In the genomic region with DNA sequence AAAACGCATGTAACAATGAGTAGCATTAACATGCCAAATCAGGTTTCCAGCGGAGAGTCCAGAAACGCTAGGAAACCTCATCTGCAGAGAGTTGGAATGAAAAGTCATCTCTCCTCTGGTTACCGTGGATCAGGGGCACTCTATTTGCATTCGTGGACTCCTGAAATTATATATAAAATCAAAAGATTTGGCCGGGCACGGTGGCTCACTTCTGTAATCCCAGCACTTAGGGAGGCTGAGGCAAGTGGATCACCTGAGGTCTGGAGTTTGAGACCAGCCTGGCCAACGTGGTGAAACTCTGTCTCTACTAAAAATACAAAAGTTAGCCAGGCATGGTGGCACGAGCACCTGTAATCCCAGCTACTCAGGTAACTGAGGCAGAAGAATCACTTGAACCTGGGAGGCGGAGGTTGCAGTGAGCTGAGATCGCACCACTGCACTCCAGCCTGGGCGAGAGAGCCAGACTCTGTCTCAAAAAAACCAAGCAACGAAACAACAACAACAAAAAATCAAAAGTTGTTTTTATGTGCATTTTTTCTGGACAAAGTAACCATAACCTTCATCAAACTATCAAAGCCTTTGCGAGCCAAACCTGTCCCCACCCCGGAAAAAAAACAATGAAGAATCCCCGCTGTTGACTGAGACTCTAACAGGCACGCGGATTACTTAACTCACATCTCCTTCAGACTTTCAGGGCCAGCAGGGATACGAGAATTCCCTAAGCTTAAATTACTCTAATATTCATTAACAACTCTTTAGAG, we compare ENCODE assay signal across 9 cellular contexts.
A peak's percentile ranks its signal among the peaks of the same experiment; 100 is the strongest.
DNase-seq lines count a peak whose midpoint lies in the region; ATAC-seq, FAIRE-seq and TF ChIP-seq lines count a peak whose summit lies in the region.
"Had no signal": no experiment of that assay in that cellular context is flagged by ENCODE, and none has a peak within 500 bp of the region (broad histone marks: within the 10 kb centered on the region; RNA-seq: fewer than 3 reads in every experiment).

No MANE protein-coding gene starts in this region.

- H3K9me3 Mint-ChIP-seq in naive B cell: no peaks in the 10 kb centered on the region

- H3K79me2 ChIP-seq in mammary epithelial cell (ENCODE audit: insufficient read depth, low read length): no peaks in the 10 kb centered on the region

- H3K27me3 ChIP-seq in mammary epithelial cell (ENCODE audit: insufficient read depth, low read length): peaks cover 7% of the 10 kb centered on the region

- peak overlapping the region; percentile 8 for H3K27ac ChIP-seq in mammary epithelial cell (ENCODE audit: insufficient read depth, low read depth, low read length)
- H3K27ac ChIP-seq: KMS-11 had no signal

- in situ Hi-C loops in mammary epithelial cell (cut with MboI; ENCODE audit: low sequenced_read_pairs in 2 of 2): no loop called here

- H4K20me1 ChIP-seq in mammary epithelial cell (ENCODE audit: insufficient read depth, low read length): no peaks in the 10 kb centered on the region

- H3K4me2 ChIP-seq in mammary epithelial cell (ENCODE audit: insufficient read depth, low read depth, low read length): peak overlapping the region; percentile 75
- H3K4me2 ChIP-seq: KMS-11 had no signal

- ATAC-seq in naive B cell (ENCODE audit: low read depth in 2 of 2) (no peak), HG03460 (IDR thresholded peaks at IDR 0.05; ENCODE audit: unreplicated experiment) (no peak)

- peak overlapping the region; percentile 33 to 61 (median 46) for H3K4me3 ChIP-seq in mammary epithelial cell (replicated peaks in 1 of 3; ENCODE audit: insufficient read depth in 1 of 3, low read depth in 2 of 3, low read length in 3 of 3)

- no peak for TF ChIP-seq CTCF in mammary epithelial cell (conservative IDR thresholded peaks at IDR 0.05 in 1 of 2, IDR thresholded peaks at IDR 0.05 in 1 of 2; ENCODE audit: extremely low read depth in 1 of 2, insufficient read depth in 1 of 2, low read depth in 1 of 2, low read length in 2 of 2)

- no TSS peak for BruUV-seq in mammary epithelial cell (replicated peaks; lab: Mats Ljungman, UMichigan)

- peak overlapping the region; percentile 58 for H3K9ac ChIP-seq in mammary epithelial cell (ENCODE audit: insufficient read depth, low read length)
- H3K9ac ChIP-seq: KMS-11 had no signal

- H3K36me3 Mint-ChIP-seq in naive B cell: peaks cover 2 to 6% of the 10 kb centered on the region in 2 donors

- intact Hi-C loops in mammary epithelial cell (cut with micrococcal nuclease): loop anchor here (5.0 kb wide), 2 partner anchors 78 to 268 kb away; partner anchors contain the start of gene CREBBP

- no peaks in the 10 kb centered on the region for H3K36me3 ChIP-seq in mammary epithelial cell (ENCODE audit: insufficient read depth, low read length)

- CTCF ChIA-PET in mammary epithelial cell (lab: Charles Lee; ENCODE audit: low non-redundant PET): interaction anchor here (0.6 kb wide), 1 partner anchor 129 kb away, joined by 5 read pairs; no protein-coding TSS in a partner anchor

- dilution Hi-C loops in mammary epithelial cell (cut with HindIII; ENCODE audit: low sequenced_read_pairs): no loop called here

- peaks cover 24 to 34% (median 28%) of the 10 kb centered on the region in 3 donors for H3K27me3 Mint-ChIP-seq in naive B cell

- peak overlapping the region; percentile 44 for H2AFZ ChIP-seq in mammary epithelial cell (ENCODE audit: low read depth, low read length)

- H3K4me1 Mint-ChIP-seq in naive B cell: peaks cover 5 to 25% (median 10%) of the 10 kb centered on the region in 3 donors

- no peaks in the 10 kb centered on the region for H3K4me1 ChIP-seq in mammary epithelial cell (ENCODE audit: insufficient read depth, low read length)

- 60% methylated on average over 18 of the region's 19 CpGs for WGBS in mammary epithelial cell (ENCODE audit: low coverage, missing lambda C conversion rate)

- peak overlapping the region in 5 of 8 donors; percentile 25 to 87 (median 32) for H3K4me3 Mint-ChIP-seq in naive B cell

- no peaks in the 10 kb centered on the region for H3K9me3 ChIP-seq in mammary epithelial cell (replicated peaks; ENCODE audit: insufficient read depth, low read length)

- no peak for FAIRE-seq in GM19239 (lab: Jason Lieb, UNC)

- H3K27ac Mint-ChIP-seq in naive B cell: peak overlapping the region in 2 of 6 donors; percentile 20 to 86

- DNase-seq in AG08395 (ENCODE audit: low spot score): peak; percentile 54
- DNase-seq in HT-29 (ENCODE audit: low spot score): peak; percentile 50
- peak; percentile 28 for DNase-seq in mammary epithelial cell
- DNase-seq in naive B cell: no peak
- no peak for DNase-seq in superior temporal gyrus (ENCODE audit: extremely low spot score)
- no peak for DNase-seq in stimulated activated CD4-positive, alpha-beta T cell treated with anti-CD3 and anti-CD28 coated beads, Interleukin-12 subunit alpha, Interleukin-12 subunit beta, amount 100 ng/mL, for 4 hours
- no peak for DNase-seq in GM19239 (ENCODE audit: insufficient read length, low spot score)

Comparison
In these comparisons a context has a peak if more than half of its experiments do, and no peak if none do; other contexts are left out.
1. DNase-seq: peak in AG08395 (single experiment), HT-29 (single experiment) and mammary epithelial cell (single experiment); none in naive B cell (single experiment), superior temporal gyrus (single experiment), stimulated activated CD4-positive, alpha-beta T cell treated with anti-CD3 and anti-CD28 coated beads, Interleukin-12 subunit alpha, Interleukin-12 subunit beta, amount 100 ng/mL, for 4 hours (single experiment) and GM19239 (single experiment).